In genomic region chr6:81759782-81760181, GRCh38 we compare ENCODE assay signal across 15 cellular contexts. TPM values are rescaled to one million over a fixed set of nuclear protein-coding genes. Genes with fewer than 3 reads are reported as not detected.
DNase-seq lines count a peak whose midpoint lies in the region; ATAC-seq and TF ChIP-seq lines count a peak whose summit lies in the region.
"Had no signal": no experiment of that assay in that cellular context is flagged by ENCODE, and none has a peak within 500 bp of the region (broad histone marks: within the 10 kb centered on the region; RNA-seq: fewer than 3 reads in every experiment).

No MANE protein-coding gene starts in this region.

- H3K4me3 ChIP-seq in cardiac muscle cell = no peak overlapping the region
- H3K4me3 ChIP-seq: transverse colon had no signal

- H3K36me3 ChIP-seq in cardiac muscle cell = no peaks in the 10 kb centered on the region
- H3K36me3 ChIP-seq: transverse colon had no signal

- H3K9me3 ChIP-seq in cardiac muscle cell (ENCODE audit: low read depth) = no peaks in the 10 kb centered on the region
- H3K9me3 ChIP-seq: transverse colon had no signal

- intact Hi-C loops in left ventricle myocardium superior (cut with micrococcal nuclease) = loop anchor here (10.0 kb wide), 1 partner anchor 285 kb away; no protein-coding TSS in a partner anchor

- H3K27ac ChIP-seq in cardiac muscle cell (no peak overlapping the region), epithelial cell of prostate (peak overlapping the region; percentile 43)
- H3K27ac ChIP-seq: transverse colon had no signal

- TF ChIP-seq CTCF in cardiac muscle cell (IDR thresholded peaks at IDR 0.05; ENCODE audit: low read depth, low read length) (no peak), GM10266 (IDR thresholded peaks at IDR 0.05; ENCODE audit: control insufficient read depth, insufficient read depth, low read depth, missing control alignments) (no peak)

- H3K27me3 ChIP-seq in cardiac muscle cell = no peaks in the 10 kb centered on the region
- H3K27me3 ChIP-seq: transverse colon had no signal

- peaks cover 16% of the 10 kb centered on the region for H3K4me1 ChIP-seq in cardiac muscle cell (ENCODE audit: low read depth)

- DNase-seq in cardiac muscle cell (ENCODE audit: low read depth in 1 of 2, low spot score in 1 of 2) = peak; percentile 21 to 48
- no peak for DNase-seq in left ventricle myocardium superior
- peak; percentile 74 for DNase-seq in LoVo (ENCODE audit: low spot score)
- peak; percentile 79 for DNase-seq in epithelial cell of prostate (ENCODE audit: low read depth, low spot score)
- DNase-seq in GM10266 (ENCODE audit: extremely low spot score) = no peak
- DNase-seq in dedifferentiated amniotic fluid mesenchymal stem cell (ENCODE audit: extremely low spot score) = no peak
- DNase-seq in NCI-H524 treated with DMSO at 0.1 percent for 48 hours (lab: John Stamatoyannopoulos, UW) = no peak
- DNase-seq: activated CD4-positive, alpha-beta T cell treated with anti-CD3 and anti-CD28 coated beads, Interleukin-2, amount 10 ng/mL, durations not matched to agents 7 days and 5 days; activated gamma-delta T cell treated with Interleukin-2 at 50 U/mL for 16 hours; cortex of kidney; NCI-H187 treated with DMSO at 0.1 percent for 48 hours; NK-92 treated with Interleukin-12 subunit alpha and Interleukin-12 subunit beta, amount 100 ng/mL, for 24 hours; T-helper 1 cell; transverse colon had no signal

- ATAC-seq in left ventricle myocardium superior (no peak), GM18517 (IDR thresholded peaks at IDR 0.05; ENCODE audit: unreplicated experiment) (no peak)

RNA-seq across cellular contexts. Expression of gene TENT5A, which starts 7.3 kb away (rescaled TPM):
- total RNA-seq in cardiac muscle cell (6.5 and 9.2 TPM in 2 replicates), left ventricle myocardium superior (69.4 TPM)
- polyA plus RNA-seq in cardiac muscle cell = 8.1 and 14.4 TPM in 2 replicates

Comparison
In these comparisons a context has a peak if more than half of its experiments do, and no peak if none do; other contexts are left out.
1. DNase-seq: peak in cardiac muscle cell (2 of 2), LoVo (single experiment) and epithelial cell of prostate (single experiment); none in left ventricle myocardium superior (single experiment), GM10266 (single experiment), dedifferentiated amniotic fluid mesenchymal stem cell (single experiment) and NCI-H524 treated with DMSO at 0.1 percent for 48 hours (single experiment).